Comparison of ENCODE assay signal across 20 cellular contexts in genomic region chr17:69404398-69404797, GRCh38. TPM values are rescaled to one million over a fixed set of nuclear protein-coding genes. Genes with fewer than 3 reads are reported as not detected.
DNase-seq lines count a peak whose midpoint lies in the region; ATAC-seq and TF ChIP-seq lines count a peak whose summit lies in the region.
"Had no signal": no experiment of that assay in that cellular context is flagged by ENCODE, and none has a peak within 500 bp of the region (broad histone marks: within the 10 kb centered on the region; RNA-seq: fewer than 3 reads in every experiment).

No MANE protein-coding gene starts in this region.

- no peak overlapping the region for H3K4me3 ChIP-seq in BJ (ENCODE audit: low read depth, low read length)
- H3K4me3 ChIP-seq in PC-9, result no peak overlapping the region
- H3K4me3 ChIP-seq: BLaER1, SK-N-MC had no signal

- ATAC-seq in GM21723 (IDR thresholded peaks at IDR 0.05; ENCODE audit: unreplicated experiment), result no peak
- ATAC-seq: Right ventricle myocardium inferior had no signal

- POLR2A ChIA-PET in BJ (lab: Charles Lee) (interaction anchor here (0.7 kb wide), 1 partner anchor 720 kb away, joined by 3 read pairs; no protein-coding TSS in a partner anchor), PC-9 (lab: Charles Lee; ENCODE audit: unreplicated experiment) (no interaction called here)

- no peaks in the 10 kb centered on the region for H3K36me3 Mint-ChIP-seq in HFFc6 (ENCODE audit: low read depth)

- no peak for TF ChIP-seq CTCF in BJ (IDR thresholded peaks at IDR 0.05; ENCODE audit: insufficient read depth, low read depth, low read length)
- no peak for TF ChIP-seq CTCF in HFFc6 (IDR thresholded peaks at IDR 0.05)
- TF ChIP-seq CTCF in PC-9 (conservative IDR thresholded peaks at IDR 0.05), result no peak

- intact Hi-C loops in PC-9 (cut with micrococcal nuclease; ENCODE audit: unreplicated experiment), result no loop called here

- peak overlapping the region; percentile 6; the same call in 1 of the 2 replicates for H3K4me2 ChIP-seq in PC-9
- H3K4me2 ChIP-seq: BLaER1 had no signal

- H3K9me3 ChIP-seq in PC-9 (ENCODE audit: insufficient read depth, low read depth), result no peaks in the 10 kb centered on the region

- H3K27me3 Mint-ChIP-seq in HFFc6 (ENCODE audit: insufficient read depth), result peaks cover 2% of the 10 kb centered on the region; the same call in 1 of the 2 replicates

- H3K27ac ChIP-seq in PC-9, result no peak overlapping the region
- H3K27ac ChIP-seq: BLaER1, HL-60, SK-N-MC had no signal

- H3K4me1 ChIP-seq in PC-9 (replicated peaks; ENCODE audit: insufficient read depth), result 0 out of 2 replicates have a peak, but pooled peaks cover 6% of the 10 kb centered on the region
- H3K4me1 ChIP-seq: BLaER1 had no signal

- peaks cover 9% of the 10 kb centered on the region for H3K9me3 Mint-ChIP-seq in HFFc6

- no TSS peak for BruUV-seq in PC-9 (replicated peaks; lab: Mats Ljungman, UMichigan)

- H3K27me3 ChIP-seq in BJ (ENCODE audit: control insufficient read depth, insufficient read depth, low read length) (no peaks in the 10 kb centered on the region), PC-9 (ENCODE audit: insufficient read depth, low read depth) (no peaks in the 10 kb centered on the region)
- H3K27me3 ChIP-seq: BLaER1 had no signal

- H2AFZ ChIP-seq in PC-9, result no peak overlapping the region

- no peaks in the 10 kb centered on the region for H3K36me3 ChIP-seq in BJ (ENCODE audit: control insufficient read depth, insufficient read depth, low read length)
- no peaks in the 10 kb centered on the region for H3K36me3 ChIP-seq in PC-9 (ENCODE audit: low read depth)
- H3K36me3 ChIP-seq: BLaER1 had no signal

- no peaks in the 10 kb centered on the region; the same call in 1 of the 2 replicates for H3F3A ChIP-seq in PC-9 (ENCODE audit: insufficient read depth, low read depth)

- no peaks in the 10 kb centered on the region for H3K4me1 Mint-ChIP-seq in HFFc6 (ENCODE audit: low read depth)

- H4K20me1 ChIP-seq in PC-9 (ENCODE audit: insufficient read depth), result no peaks in the 10 kb centered on the region
- H4K20me1 ChIP-seq: BLaER1 had no signal

- DNase-seq in BJ (ENCODE audit: low read depth) (peak; percentile 67), HFFc6 (peak; percentile 23), PC-9 (peak in 1 of 2 experiments; percentile 55), iris pigment epithelial cell (ENCODE audit: low read depth) (peak; percentile 78), NCI-H1048 (lab: John Stamatoyannopoulos, UW) (no peak), NCI-H128 (lab: John Stamatoyannopoulos, UW; ENCODE audit: unreplicated experiment) (no peak), COLO668 (lab: John Stamatoyannopoulos, UW; ENCODE audit: unreplicated experiment) (no peak)
- DNase-seq: ACHN, DMS 273 treated with DMSO at 0.1 percent for 48 hours, HCEC 1CT, MV-4-11, NCI-H146, NCI-H226, NCI-H526 treated with DMSO at 0.1 percent for 48 hours, T-helper 1 cell had no signal

- H3K9me2 ChIP-seq in PC-9 (ENCODE audit: insufficient read depth), result no peaks in the 10 kb centered on the region

- H3K79me2 ChIP-seq in PC-9 (ENCODE audit: low read depth), result no peaks in the 10 kb centered on the region

- H3K4me3 Mint-ChIP-seq in HFFc6, result no peak overlapping the region

- CTCF ChIA-PET in BJ (lab: Yijun Ruan, JAX), result interaction anchor here (0.6 to 2.0 kb wide), 5 partner anchors 10 to 118 kb away, joined by 3 to 7 read pairs (median 4); no protein-coding TSS in a partner anchor
- CTCF ChIA-PET in PC-9 (lab: Charles Lee), result no interaction called here

- H3K27ac Mint-ChIP-seq in HFFc6, result no peak overlapping the region

RNA-seq across cellular contexts. Expression of gene MAP2K6, which starts 10.1 kb away (rescaled TPM):
- 1.2 and 2.8 TPM in 2 replicates for polyA plus RNA-seq in BJ (2011; rRNA removed)
- 1.8 and 2.3 TPM in 2 replicates for polyA minus RNA-seq in BJ (2011; rRNA and poly(A)+ RNA removed)
- total RNA-seq in HFFc6 (2021; fragmentation: NEBNext Ultra II Directional; extraction: Animal tissue kit (Norgen Biotek cat#: 25700)), result under 1 TPM in 5 of 6 experiments, not detected in 1; 0.06 to 0.66 (median 0.09) TPM
- total RNA-seq in PC-9 (2021), result 1.6 TPM in 2 replicates

Comparison
In these comparisons a context has a peak if more than half of its experiments do, and no peak if none do; other contexts are left out.
1. DNase-seq: peak in BJ (single experiment), HFFc6 (single experiment) and iris pigment epithelial cell (single experiment); none in NCI-H1048 (single experiment), NCI-H128 (single experiment) and COLO668 (single experiment).